In genomic region chr19:16143399-16144215, GRCh38 we compare ENCODE assay signal across 8 cellular contexts. TPM values are rescaled to one million over a fixed set of nuclear protein-coding genes. Genes with fewer than 3 reads are reported as not detected.
DNase-seq lines count a peak whose midpoint lies in the region; ATAC-seq and TF ChIP-seq lines count a peak whose summit lies in the region.

Gene HSH2D (plus strand): TSS chr19:16143685. CDS start chr19:16148751, 5,066 bp downstream.

- DNase-seq in RPMI8226, result peak; percentile 99
- peak; percentile 75 for DNase-seq in activated effector memory CD4-positive, alpha-beta T cell treated with Interleukin-2 at 50 U/mL for 16 hours
- peak in 2 of 3 donors; percentile 67 to 81 for DNase-seq in right lobe of liver
- DNase-seq in stimulated activated naive CD4-positive, alpha-beta T cell treated with Interleukin-2 at 50 U/mL for 16 hours (lab: John Stamatoyannopoulos, UW), result peak; percentile 71
- no peak for DNase-seq in C1 segment of cervical spinal cord (lab: John Stamatoyannopoulos, UW)
- DNase-seq in amniotic stem cell (lab: John Stamatoyannopoulos, UW), result no peak

- H3K27ac ChIP-seq in right lobe of liver, result peak within 1 kb of the TSS in 2 of 3 donors; percentile 18 to 28

- H3K36me3 ChIP-seq in right lobe of liver, result no peaks in the 10 kb centered on the region

- no peaks in the 10 kb centered on the region for H3K27me3 ChIP-seq in right lobe of liver

- intact Hi-C loops in right lobe of liver (cut with DNase I), result no loop called here

- peak; percentile 72 for ATAC-seq in GM18867 (IDR thresholded peaks at IDR 0.05; ENCODE audit: unreplicated experiment)
- ATAC-seq in HG03097 (IDR thresholded peaks at IDR 0.05; ENCODE audit: low FRiP score, unreplicated experiment), result peak; percentile 57
- peak; percentile 65 to 80 (median 75) for ATAC-seq in right lobe of liver

- H3K4me3 ChIP-seq in right lobe of liver, result peak within 1 kb of the TSS in 1 of 3 donors; percentile 21

- TF ChIP-seq CTCF in right lobe of liver (IDR thresholded peaks at IDR 0.05), result no peak

- H3K4me1 ChIP-seq in right lobe of liver, result no peaks in the 10 kb centered on the region

- 35% methylated on average over 12 of the region's 13 CpGs for WGBS in right lobe of liver (ENCODE audit: insufficient coverage, low coverage, low lambda C conversion rate, missing lambda C conversion rate)

- no peak for TF ChIP-seq POLR2A in right lobe of liver (IDR thresholded peaks at IDR 0.05)

- H3K9me3 ChIP-seq in right lobe of liver, result no peaks in the 10 kb centered on the region

RNA-seq across cellular contexts. Expression of gene HSH2D, which starts in this region (rescaled TPM):
- total RNA-seq in right lobe of liver, result 1 to 10 TPM in 1 of 6 experiments, under 1 TPM in 5; 0.26 to 1.7 (median 0.48) TPM

Comparison
In these comparisons a context has a peak if more than half of its experiments do, and no peak if none do; other contexts are left out.
1. DNase-seq: peak in RPMI8226 (single experiment), activated effector memory CD4-positive, alpha-beta T cell treated with Interleukin-2 at 50 U/mL for 16 hours (single experiment), right lobe of liver (2 of 3) and stimulated activated naive CD4-positive, alpha-beta T cell treated with Interleukin-2 at 50 U/mL for 16 hours (single experiment); none in C1 segment of cervical spinal cord (0 of 14) and amniotic stem cell (single experiment).
2. Peak in every context shown above with its lines, with median percentiles within 50 percentile points of each other: ATAC-seq.